Comparison of ENCODE assay signal across 19 cellular contexts in genomic region chr3:42340466-42340865, GRCh38.
DNase-seq lines count a peak whose midpoint lies in the region; ATAC-seq, FAIRE-seq and TF ChIP-seq lines count a peak whose summit lies in the region.
"Had no signal": no experiment of that assay in that cellular context is flagged by ENCODE, and none has a peak within 500 bp of the region (broad histone marks: within the 10 kb centered on the region; RNA-seq: fewer than 3 reads in every experiment).

No MANE protein-coding gene starts in this region.

- H3K4me1 ChIP-seq in HepG2 (ENCODE audit: insufficient read depth, low read length) (no peaks in the 10 kb centered on the region), right lobe of liver (no peaks in the 10 kb centered on the region)
- H3K4me1 ChIP-seq: BLaER1, Caco-2 had no signal

- H3K9me3 ChIP-seq in HepG2 (ENCODE audit: low read length) (no peaks in the 10 kb centered on the region), right lobe of liver (no peaks in the 10 kb centered on the region), MG63 (no peaks in the 10 kb centered on the region)
- H3K9me3 ChIP-seq: BLaER1, Caco-2 had no signal

- H4K20me1 ChIP-seq in HepG2 (ENCODE audit: insufficient read depth, low read length) = no peaks in the 10 kb centered on the region
- H4K20me1 ChIP-seq: BLaER1 had no signal

- in situ Hi-C loops in HepG2 (cut with HindIII; ENCODE audit: extremely low pct_ligation_motif_present, low pct_unique_long_range_greater_than_20kb) = no loop called here

- H2AFZ ChIP-seq in HepG2 (ENCODE audit: low read length) = no peak overlapping the region
- H2AFZ ChIP-seq: GM23248 had no signal

- H3K4me2 ChIP-seq in HepG2 (ENCODE audit: low read depth, low read length) = no peak overlapping the region
- H3K4me2 ChIP-seq: BLaER1 had no signal

- H3K4me1 Mint-ChIP-seq in activated CD4-positive, alpha-beta memory T cell treated with anti-CD3 and anti-CD28 coated beads, Interleukin-2, amount 10 ng/mL, durations not matched to agents 7 days and 5 days = no peaks in the 10 kb centered on the region

- TF ChIP-seq POLR2A in HepG2 (IDR thresholded peaks at IDR 0.05; ENCODE audit: insufficient read depth in 1 of 2, low read depth in 2 of 2, low read length in 2 of 2) (no peak), right lobe of liver (IDR thresholded peaks at IDR 0.05) (no peak), GM12892 (IDR thresholded peaks at IDR 0.05; ENCODE audit: low read depth, low read length) (no peak)

- no peaks in the 10 kb centered on the region for H3K36me3 Mint-ChIP-seq in activated CD4-positive, alpha-beta memory T cell treated with anti-CD3 and anti-CD28 coated beads, Interleukin-2, amount 10 ng/mL, durations not matched to agents 7 days and 5 days (ENCODE audit: low read depth)

- no peak for ATAC-seq in HepG2
- no peak for ATAC-seq in right lobe of liver
- ATAC-seq: GM12878 had no signal

- TF ChIP-seq CTCF in HepG2 (CRISPR knock-in tag; IDR thresholded peaks at IDR 0.05) = no peak
- TF ChIP-seq CTCF in right lobe of liver (IDR thresholded peaks at IDR 0.05) = no peak

- no peaks in the 10 kb centered on the region for H3K27me3 ChIP-seq in HepG2 (ENCODE audit: control insufficient read depth in 1 of 2, insufficient read depth in 2 of 2, low read length in 2 of 2)
- H3K27me3 ChIP-seq in right lobe of liver = no peaks in the 10 kb centered on the region
- no peaks in the 10 kb centered on the region for H3K27me3 ChIP-seq in MG63
- H3K27me3 ChIP-seq: BLaER1 had no signal

- H3K36me3 ChIP-seq in HepG2 (replicated peaks in 1 of 2; ENCODE audit: control insufficient read depth in 1 of 2, insufficient read depth in 2 of 2, low read length in 2 of 2) = no peaks in the 10 kb centered on the region
- H3K36me3 ChIP-seq in right lobe of liver = no peaks in the 10 kb centered on the region
- H3K36me3 ChIP-seq in MG63 = no peaks in the 10 kb centered on the region
- H3K36me3 ChIP-seq: BLaER1 had no signal

- no peak overlapping the region for H3K4me3 ChIP-seq in HepG2 (replicated peaks in 1 of 3; ENCODE audit: insufficient read depth in 1 of 3, low read depth in 2 of 3, low read length in 3 of 3)
- H3K4me3 ChIP-seq in right lobe of liver = no peak overlapping the region
- no peak overlapping the region for H3K4me3 ChIP-seq in MG63
- H3K4me3 ChIP-seq: BLaER1, GM12878, GM23248 had no signal

- intact Hi-C loops in HepG2 (cut with micrococcal nuclease; ENCODE audit: unreplicated experiment) (no loop called here), right lobe of liver (cut with DNase I) (no loop called here), head of caudate nucleus (cut with DNase I) (no loop called here)

- no peak overlapping the region for H3K9ac ChIP-seq in HepG2 (ENCODE audit: insufficient read depth, low read depth, low read length)
- H3K9ac ChIP-seq: BLaER1, GM23248 had no signal

- H3K27ac Mint-ChIP-seq in activated CD4-positive, alpha-beta memory T cell treated with anti-CD3 and anti-CD28 coated beads, Interleukin-2, amount 10 ng/mL, durations not matched to agents 7 days and 5 days = no peak overlapping the region
- H3K27ac Mint-ChIP-seq: CD8-positive, alpha-beta memory T cell had no signal

- no peak overlapping the region for H3K27ac ChIP-seq in HepG2 (ENCODE audit: extremely low read length, insufficient read depth, low read length)
- H3K27ac ChIP-seq in right lobe of liver = no peak overlapping the region
- H3K27ac ChIP-seq: 22Rv1, BLaER1, GM23248 had no signal

- H3K9me3 Mint-ChIP-seq in activated CD4-positive, alpha-beta memory T cell treated with anti-CD3 and anti-CD28 coated beads, Interleukin-2, amount 10 ng/mL, durations not matched to agents 7 days and 5 days = no peaks in the 10 kb centered on the region

- BruUV-seq in HepG2 (replicated peaks; lab: Mats Ljungman, UMichigan) = no TSS peak

- no peak overlapping the region for H3K4me3 Mint-ChIP-seq in activated CD4-positive, alpha-beta memory T cell treated with anti-CD3 and anti-CD28 coated beads, Interleukin-2, amount 10 ng/mL, durations not matched to agents 7 days and 5 days
- H3K4me3 Mint-ChIP-seq: CD8-positive, alpha-beta memory T cell had no signal

- no peak for TF ChIP-seq EP300 in HepG2 (IDR thresholded peaks at IDR 0.05; ENCODE audit: low read depth in 2 of 2, low read length in 2 of 2)
- no peak for TF ChIP-seq EP300 in HepG2 (CRISPR knock-in tag; IDR thresholded peaks at IDR 0.05; ENCODE audit: borderline replicate concordance)

- no peak for TF ChIP-seq RAD21 in HepG2 (CRISPR knock-in tag; IDR thresholded peaks at IDR 0.05)

- POLR2A ChIA-PET in HepG2 (lab: Yijun Ruan, JAX) = no interaction called here
- POLR2A ChIA-PET in activated CD4-positive, alpha-beta memory T cell treated with anti-CD3 and anti-CD28 coated beads, Interleukin-2, amount 10 ng/mL, durations not matched to agents 7 days and 5 days (lab: Charles Lee) = no interaction called here

- H3K79me2 ChIP-seq in HepG2 (ENCODE audit: insufficient read depth, low read length) = no peaks in the 10 kb centered on the region

- no peak for FAIRE-seq in HepG2 (lab: Jason Lieb, UNC)
- FAIRE-seq in GM12892 (lab: Jason Lieb, UNC) = no peak
- FAIRE-seq: GM12878, H54 had no signal

- no peak for DNase-seq in HepG2 (ENCODE audit: low spot score)
- DNase-seq in right lobe of liver = no peak
- DNase-seq in MG63 = peak; percentile 2
- peak; percentile 15 for DNase-seq in SW480 (ENCODE audit: low spot score)
- DNase-seq in activated CD4-positive, alpha-beta memory T cell treated with anti-CD3 and anti-CD28 coated beads, Interleukin-2, amount 10 ng/mL, durations not matched to agents 7 days and 5 days = no peak
- no peak for DNase-seq in head of caudate nucleus
- no peak for DNase-seq in GM12892 (ENCODE audit: insufficient read length)
- no peak for DNase-seq in activated CD4-positive, CD25-positive, alpha-beta regulatory T cell (lab: John Stamatoyannopoulos, UW)
- DNase-seq: AML-193; Caco-2; CD8-positive, alpha-beta memory T cell; DND-41; GM23248; IMR-90; KBM-7 had no signal

- H3K27me3 Mint-ChIP-seq in activated CD4-positive, alpha-beta memory T cell treated with anti-CD3 and anti-CD28 coated beads, Interleukin-2, amount 10 ng/mL, durations not matched to agents 7 days and 5 days = peaks cover 7% of the 10 kb centered on the region

- CTCF ChIA-PET in HepG2 (lab: Yijun Ruan, JAX; ENCODE audit: low intra/inter-chr PET ratio, low total read pairs) = no interaction called here
- CTCF ChIA-PET in activated CD4-positive, alpha-beta memory T cell treated with anti-CD3 and anti-CD28 coated beads, Interleukin-2, amount 10 ng/mL, durations not matched to agents 7 days and 5 days (lab: Charles Lee) = no interaction called here

TF ChIP-seq in HepG2, 621 proteins besides CTCF, POLR2A, EP300 and RAD21 (continues in another document):
- TF ChIP-seq NCOA2 (CRISPR knock-in tag; IDR thresholded peaks at IDR 0.05) = no peak
- TF ChIP-seq, protein P1, sequence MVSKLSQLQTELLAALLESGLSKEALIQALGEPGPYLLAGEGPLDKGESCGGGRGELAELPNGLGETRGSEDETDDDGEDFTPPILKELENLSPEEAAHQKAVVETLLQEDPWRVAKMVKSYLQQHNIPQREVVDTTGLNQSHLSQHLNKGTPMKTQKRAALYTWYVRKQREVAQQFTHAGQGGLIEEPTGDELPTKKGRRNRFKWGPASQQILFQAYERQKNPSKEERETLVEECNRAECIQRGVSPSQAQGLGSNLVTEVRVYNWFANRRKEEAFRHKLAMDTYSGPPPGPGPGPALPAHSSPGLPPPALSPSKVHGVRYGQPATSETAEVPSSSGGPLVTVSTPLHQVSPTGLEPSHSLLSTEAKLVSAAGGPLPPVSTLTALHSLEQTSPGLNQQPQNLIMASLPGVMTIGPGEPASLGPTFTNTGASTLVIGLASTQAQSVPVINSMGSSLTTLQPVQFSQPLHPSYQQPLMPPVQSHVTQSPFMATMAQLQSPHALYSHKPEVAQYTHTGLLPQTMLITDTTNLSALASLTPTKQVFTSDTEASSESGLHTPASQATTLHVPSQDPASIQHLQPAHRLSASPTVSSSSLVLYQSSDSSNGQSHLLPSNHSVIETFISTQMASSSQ (IDR thresholded peaks at IDR 0.05; ENCODE audit: low read depth) = no peak
- TF ChIP-seq, protein P1 (CRISPR knock-in tag; IDR thresholded peaks at IDR 0.05; ENCODE audit: borderline replicate concordance) = no peak

Comparison
In these comparisons a context has a peak if more than half of its experiments do, and no peak if none do; other contexts are left out.
1. DNase-seq: peak in MG63 (single experiment) and SW480 (single experiment); none in HepG2 (single experiment), right lobe of liver (0 of 3), activated CD4-positive, alpha-beta memory T cell treated with anti-CD3 and anti-CD28 coated beads, Interleukin-2, amount 10 ng/mL, durations not matched to agents 7 days and 5 days (single experiment), head of caudate nucleus (0 of 42), GM12892 (single experiment) and activated CD4-positive, CD25-positive, alpha-beta regulatory T cell (0 of 4).